In the genomic region with DNA sequence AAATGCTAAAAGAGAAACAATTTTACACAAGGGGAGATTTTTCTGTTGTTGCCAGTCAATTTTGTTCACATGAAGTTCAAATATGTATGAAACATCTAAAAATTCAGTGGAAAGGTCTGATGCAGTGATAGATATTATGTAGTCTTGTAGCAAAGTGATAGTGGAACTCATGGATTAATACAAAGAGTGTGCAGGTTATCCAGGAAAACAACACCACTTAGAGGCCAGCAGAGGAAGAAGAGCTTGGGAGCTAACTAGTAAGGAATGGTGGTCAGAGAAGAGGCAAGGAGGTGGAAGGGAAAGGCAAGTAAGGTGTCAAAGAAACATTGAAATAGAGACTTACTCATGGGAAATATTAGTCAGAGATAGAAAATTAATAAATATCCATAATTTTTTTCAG, we compare ENCODE assay signal across 13 cellular contexts.
DNase-seq lines count a peak whose midpoint lies in the region; ATAC-seq and TF ChIP-seq lines count a peak whose summit lies in the region.
"Had no signal": no experiment of that assay in that cellular context is flagged by ENCODE, and none has a peak within 500 bp of the region (broad histone marks: within the 10 kb centered on the region; RNA-seq: fewer than 3 reads in every experiment).

No MANE protein-coding gene starts in this region.

- H3K4me3 ChIP-seq in DND-41 (ENCODE audit: low read depth in 1 of 2, low read length in 2 of 2) (no peak overlapping the region), epithelial cell of proximal tubule (ENCODE audit: low read depth, low read length) (no peak overlapping the region), neural progenitor cell (no peak overlapping the region), A673 (ENCODE audit: low read depth, low read length, poor library complexity, severe bottlenecking) (no peak overlapping the region)
- H3K4me3 ChIP-seq: skin epidermis had no signal

- H3K36me3 ChIP-seq in DND-41 (ENCODE audit: insufficient read depth, low read length) (no peaks in the 10 kb centered on the region), neural progenitor cell (no peaks in the 10 kb centered on the region), A673 (ENCODE audit: insufficient read depth, low read length, poor library complexity, severe bottlenecking) (no peaks in the 10 kb centered on the region)

- TF ChIP-seq CTCF in DND-41 (IDR thresholded peaks at IDR 0.05; ENCODE audit: borderline replicate concordance, extremely low read depth, low read length, poor library complexity, severe bottlenecking) (peak; percentile 20), epithelial cell of proximal tubule (conservative IDR thresholded peaks at IDR 0.05; ENCODE audit: low read depth, low read length) (peak; percentile 54), neural progenitor cell (IDR thresholded peaks at IDR 0.05) (peak; percentile 31), A673 (conservative IDR thresholded peaks at IDR 0.05; ENCODE audit: low read depth, low read length) (no peak), GM13977 (IDR thresholded peaks at IDR 0.05; ENCODE audit: extremely low read depth, insufficient read depth, missing control alignments) (no peak)

- H4K20me1 ChIP-seq in DND-41 (ENCODE audit: insufficient read depth, low read length) (no peaks in the 10 kb centered on the region), neural progenitor cell (ENCODE audit: low read depth) (no peaks in the 10 kb centered on the region)

- ATAC-seq in DND-41 (ENCODE audit: insufficient read depth, low read depth), result no peak

- peaks cover 4% of the 10 kb centered on the region for H3K9me3 Mint-ChIP-seq in neural progenitor cell
- H3K9me3 Mint-ChIP-seq: activated CD4-positive, alpha-beta T cell treated with anti-CD3 and anti-CD28 coated beads, Interleukin-2, amount 10 ng/mL, durations not matched to agents 24 days and 14 days; activated T-helper 2 cell treated with anti-CD3 and anti-CD28 coated beads, Interferon-gamma antibody, Interleukin-2, Interleukin-4, amounts not matched to agents 10 μg/mL and 5 μg/mL and 100 μg/mL, durations not matched to agents 14 hours and 24 hours and 36 hours had no signal

- H2AFZ ChIP-seq in DND-41 (ENCODE audit: low read depth, low read length) (no peak overlapping the region), neural progenitor cell (replicated peaks) (no peak overlapping the region)

- no peaks in the 10 kb centered on the region for H3F3A ChIP-seq in neural progenitor cell (ENCODE audit: low read depth)

- no peak overlapping the region for H3K27ac Mint-ChIP-seq in neural progenitor cell
- H3K27ac Mint-ChIP-seq: activated CD4-positive, alpha-beta T cell treated with anti-CD3 and anti-CD28 coated beads, Interleukin-2, amount 10 ng/mL, durations not matched to agents 24 days and 14 days; activated T-helper 2 cell treated with anti-CD3 and anti-CD28 coated beads, Interferon-gamma antibody, Interleukin-2, Interleukin-4, amounts not matched to agents 10 μg/mL and 5 μg/mL and 100 μg/mL, durations not matched to agents 14 hours and 24 hours and 36 hours had no signal

- no peak overlapping the region for H3K27ac ChIP-seq in DND-41 (ENCODE audit: low read length)
- H3K27ac ChIP-seq in neural progenitor cell, result no peak overlapping the region
- H3K27ac ChIP-seq in A673 (ENCODE audit: low read depth, low read length, poor library complexity, severe bottlenecking), result no peak overlapping the region

- no peaks in the 10 kb centered on the region for H3K79me2 ChIP-seq in DND-41 (ENCODE audit: insufficient read depth, low read length)
- H3K79me2 ChIP-seq in neural progenitor cell (ENCODE audit: low read depth), result no peaks in the 10 kb centered on the region

- in situ Hi-C loops in GM13977 (cut with MboI; ENCODE audit: low pct_unique_long_range_greater_than_20kb, low sequenced_read_pairs, unreplicated experiment), result no loop called here

- H3K9me3 ChIP-seq in DND-41 (ENCODE audit: insufficient read depth, low read length, severe bottlenecking), result no peaks in the 10 kb centered on the region
- H3K9me3 ChIP-seq in neural progenitor cell (ENCODE audit: low read depth), result no peaks in the 10 kb centered on the region
- H3K9me3 ChIP-seq in A673 (ENCODE audit: low read depth, low read length, poor library complexity, severe bottlenecking), result no peaks in the 10 kb centered on the region
- H3K9me3 ChIP-seq: Caco-2 had no signal

- no peaks in the 10 kb centered on the region for H3K27me3 ChIP-seq in DND-41 (ENCODE audit: insufficient read depth, low read length, poor library complexity)
- no peaks in the 10 kb centered on the region for H3K27me3 ChIP-seq in neural progenitor cell
- H3K27me3 ChIP-seq in A673 (replicated peaks; ENCODE audit: insufficient read depth, low read depth, low read length, poor library complexity), result no peaks in the 10 kb centered on the region

- DNase-seq in DND-41 (no peak), NCI-H69 (lab: John Stamatoyannopoulos, UW) (peak; percentile 15), epithelial cell of proximal tubule (ENCODE audit: low read depth) (no peak), neural progenitor cell (ENCODE audit: low spot score) (no peak), A673 (ENCODE audit: low spot score) (no peak), GM13977 (ENCODE audit: low spot score) (no peak)
- no peak for DNase-seq in stimulated activated CD4-positive, alpha-beta T cell treated with anti-CD3 and anti-CD28 coated beads, Interleukin-12 subunit alpha, Interleukin-12 subunit beta, amount 100 ng/mL, for 4 hours
- DNase-seq: activated CD4-positive, alpha-beta T cell treated with anti-CD3 and anti-CD28 coated beads, Interleukin-2, amount 10 ng/mL, durations not matched to agents 24 days and 14 days; GOT3; NCI-H1694 treated with DMSO at 0.1 percent for 48 hours had no signal

- intact Hi-C loops in A673 (cut with micrococcal nuclease; ENCODE audit: unreplicated experiment), result loop anchor here (10.0 kb wide), 1 partner anchor 819 kb away; no protein-coding TSS in a partner anchor

- CTCF ChIA-PET in A673 (lab: Charles Lee), result interaction anchor here (1.2 kb wide), 1 partner anchor 168 kb away, joined by 4 read pairs; no protein-coding TSS in a partner anchor

- H3K4me2 ChIP-seq in DND-41 (ENCODE audit: insufficient read depth, low read length) (no peak overlapping the region), neural progenitor cell (no peak overlapping the region)

- no peaks in the 10 kb centered on the region for H3K27me3 Mint-ChIP-seq in neural progenitor cell (ENCODE audit: insufficient read depth, low read depth)
- H3K27me3 Mint-ChIP-seq: activated CD4-positive, alpha-beta T cell treated with anti-CD3 and anti-CD28 coated beads, Interleukin-2, amount 10 ng/mL, durations not matched to agents 24 days and 14 days had no signal

- H3K4me1 ChIP-seq in DND-41 (ENCODE audit: insufficient read depth, low read length) (no peaks in the 10 kb centered on the region), neural progenitor cell (no peaks in the 10 kb centered on the region), A673 (ENCODE audit: insufficient read depth, low read length, poor library complexity, severe bottlenecking) (no peaks in the 10 kb centered on the region)
- H3K4me1 ChIP-seq: Caco-2 had no signal

- peaks cover 6% of the 10 kb centered on the region for H3K4me1 Mint-ChIP-seq in neural progenitor cell
- H3K4me1 Mint-ChIP-seq: activated CD4-positive, alpha-beta T cell treated with anti-CD3 and anti-CD28 coated beads, Interleukin-2, amount 10 ng/mL, durations not matched to agents 24 days and 14 days had no signal

- POLR2A ChIA-PET in A673 (lab: Charles Lee; ENCODE audit: low non-redundant PET), result no interaction called here

- no peak overlapping the region for H3K9ac ChIP-seq in DND-41 (ENCODE audit: low read depth, low read length)
- no peak overlapping the region for H3K9ac ChIP-seq in neural progenitor cell

- peaks cover 2% of the 10 kb centered on the region for H3K36me3 Mint-ChIP-seq in neural progenitor cell

- H3K4me3 Mint-ChIP-seq in neural progenitor cell, result no peak overlapping the region
- H3K4me3 Mint-ChIP-seq: activated CD4-positive, alpha-beta T cell treated with anti-CD3 and anti-CD28 coated beads, Interleukin-2, amount 10 ng/mL, durations not matched to agents 24 days and 14 days had no signal

- BruUV-seq in A673 (replicated peaks; lab: Mats Ljungman, UMichigan), result no TSS peak

Comparison
In these comparisons a context has a peak if more than half of its experiments do, and no peak if none do; other contexts are left out.
1. CTCF ChIP-seq: peak in DND-41 (single experiment), epithelial cell of proximal tubule (single experiment) and neural progenitor cell (single experiment); none in A673 (single experiment) and GM13977 (single experiment).